In the genomic region with DNA sequence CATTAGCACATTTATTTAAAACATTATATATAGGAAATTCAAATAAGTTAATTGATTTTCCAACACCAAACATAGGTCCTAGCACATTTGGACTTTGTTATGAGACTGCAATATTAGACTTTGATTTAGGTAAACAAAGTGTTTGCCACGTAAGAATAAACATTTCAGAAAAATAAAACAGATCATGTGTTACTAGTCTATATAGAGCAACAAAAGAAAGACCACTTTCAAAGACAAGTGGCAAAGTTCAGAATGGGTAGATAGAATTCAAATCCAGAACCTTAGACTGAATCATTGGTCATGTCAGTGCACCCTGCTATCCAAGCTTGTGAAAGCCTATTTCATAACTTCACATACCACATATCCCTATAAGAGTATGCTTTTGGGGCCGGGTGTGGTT, we compare ENCODE assay signal across 2 cellular contexts.
TF ChIP-seq lines count a peak whose summit lies in the region.

No MANE protein-coding gene starts in this region.

TF ChIP-seq in liver, 16 proteins besides CTCF, POLR2A, EP300 and RAD21 (continued from another document):
- TF ChIP-seq FOXA2 (IDR thresholded peaks at IDR 0.05) (peak; percentile 82), HNF4G (IDR thresholded peaks at IDR 0.05) (peak; percentile 85), GABPA (IDR thresholded peaks at IDR 0.05 in 1 of 2, conservative IDR thresholded peaks at IDR 0.05 in 1 of 2) (no peak), HNF4A (conservative IDR thresholded peaks at IDR 0.05) (peak; percentile 98 to 99), NR2F2 (IDR thresholded peaks at IDR 0.05) (no peak), RXRA (IDR thresholded peaks at IDR 0.05) (peak; percentile 30 to 58), JUND (IDR thresholded peaks at IDR 0.05) (no peak)
- TF ChIP-seq, protein P1, sequence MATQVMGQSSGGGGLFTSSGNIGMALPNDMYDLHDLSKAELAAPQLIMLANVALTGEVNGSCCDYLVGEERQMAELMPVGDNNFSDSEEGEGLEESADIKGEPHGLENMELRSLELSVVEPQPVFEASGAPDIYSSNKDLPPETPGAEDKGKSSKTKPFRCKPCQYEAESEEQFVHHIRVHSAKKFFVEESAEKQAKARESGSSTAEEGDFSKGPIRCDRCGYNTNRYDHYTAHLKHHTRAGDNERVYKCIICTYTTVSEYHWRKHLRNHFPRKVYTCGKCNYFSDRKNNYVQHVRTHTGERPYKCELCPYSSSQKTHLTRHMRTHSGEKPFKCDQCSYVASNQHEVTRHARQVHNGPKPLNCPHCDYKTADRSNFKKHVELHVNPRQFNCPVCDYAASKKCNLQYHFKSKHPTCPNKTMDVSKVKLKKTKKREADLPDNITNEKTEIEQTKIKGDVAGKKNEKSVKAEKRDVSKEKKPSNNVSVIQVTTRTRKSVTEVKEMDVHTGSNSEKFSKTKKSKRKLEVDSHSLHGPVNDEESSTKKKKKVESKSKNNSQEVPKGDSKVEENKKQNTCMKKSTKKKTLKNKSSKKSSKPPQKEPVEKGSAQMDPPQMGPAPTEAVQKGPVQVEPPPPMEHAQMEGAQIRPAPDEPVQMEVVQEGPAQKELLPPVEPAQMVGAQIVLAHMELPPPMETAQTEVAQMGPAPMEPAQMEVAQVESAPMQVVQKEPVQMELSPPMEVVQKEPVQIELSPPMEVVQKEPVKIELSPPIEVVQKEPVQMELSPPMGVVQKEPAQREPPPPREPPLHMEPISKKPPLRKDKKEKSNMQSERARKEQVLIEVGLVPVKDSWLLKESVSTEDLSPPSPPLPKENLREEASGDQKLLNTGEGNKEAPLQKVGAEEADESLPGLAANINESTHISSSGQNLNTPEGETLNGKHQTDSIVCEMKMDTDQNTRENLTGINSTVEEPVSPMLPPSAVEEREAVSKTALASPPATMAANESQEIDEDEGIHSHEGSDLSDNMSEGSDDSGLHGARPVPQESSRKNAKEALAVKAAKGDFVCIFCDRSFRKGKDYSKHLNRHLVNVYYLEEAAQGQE (IDR thresholded peaks at IDR 0.05) = peak; percentile 39
- TF ChIP-seq, protein P2, sequence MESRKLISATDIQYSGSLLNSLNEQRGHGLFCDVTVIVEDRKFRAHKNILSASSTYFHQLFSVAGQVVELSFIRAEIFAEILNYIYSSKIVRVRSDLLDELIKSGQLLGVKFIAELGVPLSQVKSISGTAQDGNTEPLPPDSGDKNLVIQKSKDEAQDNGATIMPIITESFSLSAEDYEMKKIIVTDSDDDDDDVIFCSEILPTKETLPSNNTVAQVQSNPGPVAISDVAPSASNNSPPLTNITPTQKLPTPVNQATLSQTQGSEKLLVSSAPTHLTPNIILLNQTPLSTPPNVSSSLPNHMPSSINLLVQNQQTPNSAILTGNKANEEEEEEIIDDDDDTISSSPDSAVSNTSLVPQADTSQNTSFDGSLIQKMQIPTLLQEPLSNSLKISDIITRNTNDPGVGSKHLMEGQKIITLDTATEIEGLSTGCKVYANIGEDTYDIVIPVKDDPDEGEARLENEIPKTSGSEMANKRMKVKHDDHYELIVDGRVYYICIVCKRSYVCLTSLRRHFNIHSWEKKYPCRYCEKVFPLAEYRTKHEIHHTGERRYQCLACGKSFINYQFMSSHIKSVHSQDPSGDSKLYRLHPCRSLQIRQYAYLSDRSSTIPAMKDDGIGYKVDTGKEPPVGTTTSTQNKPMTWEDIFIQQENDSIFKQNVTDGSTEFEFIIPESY (IDR thresholded peaks at IDR 0.05) = peak; percentile 79
- TF ChIP-seq, protein P3, sequence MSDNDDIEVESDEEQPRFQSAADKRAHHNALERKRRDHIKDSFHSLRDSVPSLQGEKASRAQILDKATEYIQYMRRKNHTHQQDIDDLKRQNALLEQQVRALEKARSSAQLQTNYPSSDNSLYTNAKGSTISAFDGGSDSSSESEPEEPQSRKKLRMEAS (IDR thresholded peaks at IDR 0.05) = peak; percentile 16
- TF ChIP-seq, protein P4, sequence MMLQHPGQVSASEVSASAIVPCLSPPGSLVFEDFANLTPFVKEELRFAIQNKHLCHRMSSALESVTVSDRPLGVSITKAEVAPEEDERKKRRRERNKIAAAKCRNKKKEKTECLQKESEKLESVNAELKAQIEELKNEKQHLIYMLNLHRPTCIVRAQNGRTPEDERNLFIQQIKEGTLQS (IDR thresholded peaks at IDR 0.05) = no peak
TF ChIP-seq in liver: peak in this region for 9.

TF ChIP-seq in HepG2, 621 proteins besides CTCF, POLR2A, EP300 and RAD21 (continued from another document):
- TF ChIP-seq ZBTB20 (CRISPR knock-in tag; IDR thresholded peaks at IDR 0.05; ENCODE audit: borderline replicate concordance, low read depth) = no peak
- no peak for TF ChIP-seq TRIM24 (CRISPR knock-in tag; IDR thresholded peaks at IDR 0.05)
- TF ChIP-seq CEBPZ (IDR thresholded peaks at IDR 0.05; ENCODE audit: low read length) = no peak
- no peak for TF ChIP-seq ZBTB43 (CRISPR knock-in tag; conservative IDR thresholded peaks at IDR 0.05)
- TF ChIP-seq NFAT5 (CRISPR knock-in tag; IDR thresholded peaks at IDR 0.05) = no peak
- TF ChIP-seq ZNF546 (CRISPR knock-in tag; conservative IDR thresholded peaks at IDR 0.05) = no peak
- no peak for TF ChIP-seq NR1H2 (CRISPR knock-in tag; IDR thresholded peaks at IDR 0.05; ENCODE audit: borderline replicate concordance, low read depth)
